1 cellular context compared by ENCODE assay signal in the genomic region with DNA sequence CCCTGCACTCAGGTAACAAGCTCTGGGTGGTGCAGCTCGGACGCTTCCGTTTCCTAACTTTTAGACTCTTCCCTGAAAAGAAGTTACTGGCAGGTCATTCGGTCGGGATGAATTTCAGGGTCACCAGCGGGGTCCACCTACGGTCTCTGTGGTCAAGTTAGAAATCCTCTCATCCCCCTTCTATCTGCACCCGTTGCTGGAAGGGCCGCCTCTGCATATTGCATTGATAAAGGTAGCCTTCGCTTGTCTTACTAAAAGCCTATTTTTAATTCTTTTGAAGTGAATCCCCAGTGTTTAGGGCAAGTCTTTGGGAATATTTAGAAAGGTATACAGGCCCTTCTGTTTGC.
A peak's percentile ranks its signal among the peaks of the same experiment; 100 is the strongest.
TF ChIP-seq lines count a peak whose summit lies in the region.

No MANE protein-coding gene starts in this region.

TF ChIP-seq in HepG2, 621 proteins besides CTCF, POLR2A, EP300 and RAD21:
- TF ChIP-seq NFRKB (IDR thresholded peaks at IDR 0.05) (no peak), ZNF792 (CRISPR knock-in tag; IDR thresholded peaks at IDR 0.05) (peak; percentile 16; the same call in 1 of the 2 replicates), ZNF260 (CRISPR knock-in tag; IDR thresholded peaks at IDR 0.05; ENCODE audit: borderline replicate concordance, low read depth) (no peak), HNRNPH1 (optimal IDR thresholded peaks at IDR 0.05; ENCODE audit: low read depth, low read length) (no peak), KMT2A (CRISPR knock-in tag; IDR thresholded peaks at IDR 0.05) (no peak), ZBTB21 (CRISPR knock-in tag; IDR thresholded peaks at IDR 0.05) (peak; percentile 16; the same call in 1 of the 2 replicates), SP4 (CRISPR knock-in tag; IDR thresholded peaks at IDR 0.05) (no peak), BCL6 (CRISPR knock-in tag; IDR thresholded peaks at IDR 0.05) (0 out of 2 replicates have a peak, but pooled peaks have one; percentile 23), PCBP1 (IDR thresholded peaks at IDR 0.05; ENCODE audit: borderline replicate concordance, low read depth, low read length) (no peak), ATF7-NPFF (CRISPR knock-in tag; IDR thresholded peaks at IDR 0.05; ENCODE audit: low read depth) (no peak), NFE2 (CRISPR knock-in tag; IDR thresholded peaks at IDR 0.05) (no peak), ZNF564 (CRISPR knock-in tag; IDR thresholded peaks at IDR 0.05) (peak; percentile 67), TRIM24 (CRISPR knock-in tag; IDR thresholded peaks at IDR 0.05) (no peak), TARDBP (CRISPR knock-in tag; IDR thresholded peaks at IDR 0.05) (no peak), KLF11 (CRISPR knock-in tag; IDR thresholded peaks at IDR 0.05) (0 out of 2 replicates have a peak, but pooled peaks have one; percentile 27)
- TF ChIP-seq, protein P1, sequence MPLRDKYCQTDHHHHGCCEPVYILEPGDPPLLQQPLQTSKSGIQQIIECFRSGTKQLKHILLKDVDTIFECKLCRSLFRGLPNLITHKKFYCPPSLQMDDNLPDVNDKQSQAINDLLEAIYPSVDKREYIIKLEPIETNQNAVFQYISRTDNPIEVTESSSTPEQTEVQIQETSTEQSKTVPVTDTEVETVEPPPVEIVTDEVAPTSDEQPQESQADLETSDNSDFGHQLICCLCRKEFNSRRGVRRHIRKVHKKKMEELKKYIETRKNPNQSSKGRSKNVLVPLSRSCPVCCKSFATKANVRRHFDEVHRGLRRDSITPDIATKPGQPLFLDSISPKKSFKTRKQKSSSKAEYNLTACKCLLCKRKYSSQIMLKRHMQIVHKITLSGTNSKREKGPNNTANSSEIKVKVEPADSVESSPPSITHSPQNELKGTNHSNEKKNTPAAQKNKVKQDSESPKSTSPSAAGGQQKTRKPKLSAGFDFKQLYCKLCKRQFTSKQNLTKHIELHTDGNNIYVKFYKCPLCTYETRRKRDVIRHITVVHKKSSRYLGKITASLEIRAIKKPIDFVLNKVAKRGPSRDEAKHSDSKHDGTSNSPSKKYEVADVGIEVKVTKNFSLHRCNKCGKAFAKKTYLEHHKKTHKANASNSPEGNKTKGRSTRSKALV (CRISPR knock-in tag; IDR thresholded peaks at IDR 0.05): no peak
- TF ChIP-seq, protein P2, sequence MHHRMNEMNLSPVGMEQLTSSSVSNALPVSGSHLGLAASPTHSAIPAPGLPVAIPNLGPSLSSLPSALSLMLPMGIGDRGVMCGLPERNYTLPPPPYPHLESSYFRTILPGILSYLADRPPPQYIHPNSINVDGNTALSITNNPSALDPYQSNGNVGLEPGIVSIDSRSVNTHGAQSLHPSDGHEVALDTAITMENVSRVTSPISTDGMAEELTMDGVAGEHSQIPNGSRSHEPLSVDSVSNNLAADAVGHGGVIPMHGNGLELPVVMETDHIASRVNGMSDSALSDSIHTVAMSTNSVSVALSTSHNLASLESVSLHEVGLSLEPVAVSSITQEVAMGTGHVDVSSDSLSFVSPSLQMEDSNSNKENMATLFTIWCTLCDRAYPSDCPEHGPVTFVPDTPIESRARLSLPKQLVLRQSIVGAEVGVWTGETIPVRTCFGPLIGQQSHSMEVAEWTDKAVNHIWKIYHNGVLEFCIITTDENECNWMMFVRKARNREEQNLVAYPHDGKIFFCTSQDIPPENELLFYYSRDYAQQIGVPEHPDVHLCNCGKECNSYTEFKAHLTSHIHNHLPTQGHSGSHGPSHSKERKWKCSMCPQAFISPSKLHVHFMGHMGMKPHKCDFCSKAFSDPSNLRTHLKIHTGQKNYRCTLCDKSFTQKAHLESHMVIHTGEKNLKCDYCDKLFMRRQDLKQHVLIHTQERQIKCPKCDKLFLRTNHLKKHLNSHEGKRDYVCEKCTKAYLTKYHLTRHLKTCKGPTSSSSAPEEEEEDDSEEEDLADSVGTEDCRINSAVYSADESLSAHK (CRISPR knock-in tag; IDR thresholded peaks at IDR 0.05; ENCODE audit: borderline replicate concordance): 0 out of 2 replicates have a peak, but pooled peaks have one; percentile 50
